12 cellular contexts compared by ENCODE assay signal in genomic region chr16:12321363-12321762, GRCh38.
A peak's percentile ranks its signal among the peaks of the same experiment; 100 is the strongest.
DNase-seq lines count a peak whose midpoint lies in the region; ATAC-seq lines count a peak whose summit lies in the region.
"Had no signal": no experiment of that assay in that cellular context is flagged by ENCODE, and none has a peak within 500 bp of the region (broad histone marks: within the 10 kb centered on the region; RNA-seq: fewer than 3 reads in every experiment).

No MANE protein-coding gene starts in this region.

- peak overlapping the region; percentile 83 for H3K27ac Mint-ChIP-seq in central memory CD8-positive, alpha-beta T cell (ENCODE audit: low read depth)
- H3K27ac Mint-ChIP-seq: CD14-positive monocyte had no signal

- DNase-seq in D341Med (ENCODE audit: low spot score) (peak; percentile 76), NCI-H345 (lab: John Stamatoyannopoulos, UW) (peak; percentile 87), COLO829 (ENCODE audit: low spot score) (no peak)
- no peak for DNase-seq in central memory CD8-positive, alpha-beta T cell (ENCODE audit: low spot score in 2 of 2)
- DNase-seq: activated CD4-positive, alpha-beta T cell treated with anti-CD3 and anti-CD28 coated beads, Interleukin-2, amount 50 U/mL, for 48 hours had no signal

- H3K4me1 Mint-ChIP-seq in central memory CD8-positive, alpha-beta T cell = peaks cover 19% of the 10 kb centered on the region
- H3K4me1 Mint-ChIP-seq: CD14-positive monocyte had no signal

- H3K9me3 Mint-ChIP-seq in central memory CD8-positive, alpha-beta T cell = no peaks in the 10 kb centered on the region

- H3K4me2 ChIP-seq in BLaER1 = peak overlapping the region; percentile 93

- ATAC-seq in central memory CD8-positive, alpha-beta T cell (replicated peaks; ENCODE audit: extremely low read depth, poor library complexity, severe bottlenecking) = no peak
- ATAC-seq in GM19452 (IDR thresholded peaks at IDR 0.05; ENCODE audit: unreplicated experiment) = no peak
- ATAC-seq in GM21526 (IDR thresholded peaks at IDR 0.05; ENCODE audit: low FRiP score, unreplicated experiment) = no peak
- ATAC-seq in HG02884 (IDR thresholded peaks at IDR 0.05; ENCODE audit: unreplicated experiment) = no peak

- H3K9ac ChIP-seq in BLaER1 = no peak overlapping the region; the same call in 1 of the 2 replicates

- no peak overlapping the region for H3K4me3 Mint-ChIP-seq in central memory CD8-positive, alpha-beta T cell
- H3K4me3 Mint-ChIP-seq: CD14-positive monocyte had no signal

- H3K27me3 ChIP-seq in BLaER1 = no peaks in the 10 kb centered on the region

- H3K36me3 Mint-ChIP-seq in central memory CD8-positive, alpha-beta T cell (ENCODE audit: insufficient read depth) = peaks cover 9% of the 10 kb centered on the region

- H3K4me1 ChIP-seq in BLaER1 = peaks cover 81% of the 10 kb centered on the region

- H3K27ac ChIP-seq in BLaER1 = peak overlapping the region; percentile 76
- H3K27ac ChIP-seq: coronary artery, thoracic aorta had no signal

- no peaks in the 10 kb centered on the region for H3K27me3 Mint-ChIP-seq in central memory CD8-positive, alpha-beta T cell

- H3K36me3 ChIP-seq in BLaER1 = peaks cover 14% of the 10 kb centered on the region; the same call in 1 of the 2 replicates
- H3K36me3 ChIP-seq: thoracic aorta had no signal

- H3K9me3 ChIP-seq in BLaER1 = peaks cover 34% of the 10 kb centered on the region
- H3K9me3 ChIP-seq: thoracic aorta had no signal

- no peaks in the 10 kb centered on the region; the same call in 1 of the 2 replicates for H4K20me1 ChIP-seq in BLaER1

- 0 out of 2 replicates have a peak overlapping the region, but pooled peaks have one; percentile 18 for H3K4me3 ChIP-seq in BLaER1
- H3K4me3 ChIP-seq: coronary artery, thoracic aorta had no signal

Comparison
In these comparisons a context has a peak if more than half of its experiments do, and no peak if none do; other contexts are left out.
1. DNase-seq: peak in D341Med (single experiment) and NCI-H345 (single experiment); none in central memory CD8-positive, alpha-beta T cell (0 of 2) and COLO829 (single experiment).